ENCODE assay signal across 3 cellular contexts in genomic region chr3:197927578-197927977, GRCh38. TPM values are rescaled to one million over a fixed set of nuclear protein-coding genes. Genes with fewer than 3 reads are reported as not detected.
DNase-seq lines count a peak whose midpoint lies in the region; ATAC-seq, FAIRE-seq and TF ChIP-seq lines count a peak whose summit lies in the region.
"Not testable (repeated sequence)": the region's sequence is repeated elsewhere in the genome, so short reads cannot be mapped to it uniquely, and the experiment has no call there.

No MANE protein-coding gene starts in this region.

- in situ Hi-C loops in K562 (cut with MboI), result not testable (repeated sequence)

- H3K36me3 Mint-ChIP-seq in activated T-helper 17 cell treated with anti-CD3 and anti-CD28 coated beads, Interleukin-2, amount 50 U/mL, for 72 hours (ENCODE audit: low read depth), result peaks cover 67% of the 10 kb centered on the region

- H3K9me3 ChIP-seq in HEK293 (ENCODE audit: control insufficient read depth, insufficient read depth, low read depth, low read length); K562 (replicated peaks; ENCODE audit: control insufficient read depth, insufficient read depth, low read depth, low read length): not testable (repeated sequence)

- H4K20me1 ChIP-seq in K562 (replicated peaks; ENCODE audit: control insufficient read depth, insufficient read depth, low read length), result not testable (repeated sequence)

- not testable (repeated sequence) for H3K4me3 Mint-ChIP-seq in activated T-helper 17 cell treated with anti-CD3 and anti-CD28 coated beads, Interleukin-2, amount 50 U/mL, for 72 hours

- not testable (repeated sequence) for TF ChIP-seq CTCF in HEK293 (tag by site-specific recombination; IDR thresholded peaks at IDR 0.05); K562 (IDR thresholded peaks at IDR 0.05 in 2 of 3, conservative IDR thresholded peaks at IDR 0.05 in 1 of 3; ENCODE audit: insufficient read depth in 2 of 3, low read depth in 1 of 3, low read length in 3 of 3)

- FAIRE-seq in K562 (lab: Jason Lieb, UNC), result not testable (repeated sequence)

- CTCF ChIA-PET in HEK293 (lab: Yijun Ruan, JAX); K562 (lab: Yijun Ruan, JAX; ENCODE audit: low intra/inter-chr PET ratio): not testable (repeated sequence)

- H3K27ac ChIP-seq in HEK293 (ENCODE audit: extremely low read depth, low read depth, low read length); K562 (ENCODE audit: extremely low read depth, low read depth, low read length): not testable (repeated sequence)

- ATAC-seq in activated T-helper 17 cell treated with anti-CD3 and anti-CD28 coated beads, Interleukin-2, amount 50 U/mL, for 72 hours (replicated peaks); K562: not testable (repeated sequence)

- TF ChIP-seq RAD21 in K562 (CRISPR knock-in tag; conservative IDR thresholded peaks at IDR 0.05 in 1 of 2, IDR thresholded peaks at IDR 0.05 in 1 of 2), result not testable (repeated sequence)

- not testable (repeated sequence) for H3K9ac ChIP-seq in K562 (ENCODE audit: insufficient read depth in 1 of 2, low read depth in 2 of 2, low read length in 2 of 2)

- H3K9me3 Mint-ChIP-seq in activated T-helper 17 cell treated with anti-CD3 and anti-CD28 coated beads, Interleukin-2, amount 50 U/mL, for 72 hours, result not testable (repeated sequence)

- not testable (repeated sequence) for TF ChIP-seq EP300 in K562 (IDR thresholded peaks at IDR 0.05; ENCODE audit: low read length)

- not testable (repeated sequence) for H3K4me2 ChIP-seq in K562 (ENCODE audit: insufficient read depth, low read length)

- not testable (repeated sequence) for TF ChIP-seq POLR2A in K562 (conservative IDR thresholded peaks at IDR 0.05)

- not testable (repeated sequence) for H3K27me3 ChIP-seq in K562 (ENCODE audit: control insufficient read depth in 2 of 2, insufficient read depth in 2 of 2, low read length in 2 of 2)

- not testable (repeated sequence) for DNase-seq in K562 (ENCODE audit: extremely low read depth in 1 of 4, low spot score in 3 of 4)

- not testable (repeated sequence) for H2AFZ ChIP-seq in K562 (ENCODE audit: low read depth, low read length)

- not testable (repeated sequence) for H3K4me1 Mint-ChIP-seq in activated T-helper 17 cell treated with anti-CD3 and anti-CD28 coated beads, Interleukin-2, amount 50 U/mL, for 72 hours

- H3K79me2 ChIP-seq in K562 (ENCODE audit: control insufficient read depth, insufficient read depth, low read length), result not testable (repeated sequence)

- WGBS in K562 (ENCODE audit: insufficient coverage, low coverage, missing lambda C conversion rate), result 59% methylated on average over 3 of the region's 3 CpGs

- H3K4me3 ChIP-seq in HEK293 (ENCODE audit: low read depth, low read length); K562: not testable (repeated sequence)

- H3K4me1 ChIP-seq in HEK293 (ENCODE audit: control insufficient read depth, insufficient read depth, low read length); K562 (replicated peaks in 1 of 2; ENCODE audit: control insufficient read depth in 2 of 2, insufficient read depth in 2 of 2, low read length in 2 of 2): not testable (repeated sequence)

- peak overlapping the region; percentile 30 for H3K27ac Mint-ChIP-seq in activated T-helper 17 cell treated with anti-CD3 and anti-CD28 coated beads, Interleukin-2, amount 50 U/mL, for 72 hours

- not testable (repeated sequence) for H3K9me1 ChIP-seq in K562 (ENCODE audit: control insufficient read depth, insufficient read depth, low read length)

- not testable (repeated sequence) for BruUV-seq in K562 (replicated peaks; lab: Mats Ljungman, UMichigan)

- intact Hi-C loops in K562 (cut with micrococcal nuclease), result not testable (repeated sequence)

- peaks cover 0 to 11% of the 10 kb centered on the region in 2 experiments; a peak in 2 of 3 replicates for H3K36me3 ChIP-seq in HEK293 (ENCODE audit: control insufficient read depth in 2 of 2, insufficient read depth in 1 of 2, low read length in 2 of 2)
- H3K36me3 ChIP-seq in K562 (ENCODE audit: control insufficient read depth, insufficient read depth, low read length), result not testable (repeated sequence)

- not testable (repeated sequence) for H3K27me3 Mint-ChIP-seq in activated T-helper 17 cell treated with anti-CD3 and anti-CD28 coated beads, Interleukin-2, amount 50 U/mL, for 72 hours

- POLR2A ChIA-PET in HEK293 (lab: Yijun Ruan, JAX); K562 (lab: Yijun Ruan, JAX): not testable (repeated sequence)

TF ChIP-seq in HEK293, 187 proteins besides CTCF, POLR2A, EP300 and RAD21:
- peak; percentile 97 for TF ChIP-seq ZNF146 (tag by site-specific recombination; IDR thresholded peaks at IDR 0.05)

TF ChIP-seq in K562, 482 proteins besides CTCF, POLR2A, EP300 and RAD21:
- TF ChIP-seq ZNF146 (CRISPR knock-in tag; IDR thresholded peaks at IDR 0.05; ENCODE audit: unreplicated experiment) (peak; percentile 88), BCOR (IDR thresholded peaks at IDR 0.05) (peak; percentile 56), KDM1A (IDR thresholded peaks at IDR 0.05) (0 out of 4 replicates have a peak, but pooled peaks of 1 of the 2 experiments have one; percentile 36)

RNA-seq across cellular contexts. Expression of gene RPL35A, which starts 22.4 kb away (rescaled TPM):
- total RNA-seq in activated T-helper 17 cell treated with anti-CD3 and anti-CD28 coated beads, Interleukin-2, amount 50 U/mL, for 72 hours, result 1,000 to 10,000 TPM; 1,422 to 1,820 TPM
- total RNA-seq in K562 (2011; cell fraction: chromatin; rRNA removed; ENCODE audit: low replicate concordance), result 205 and 265 TPM in 2 replicates
- 160 and 166 TPM in 2 replicates for total RNA-seq in K562 (2011; cell fraction: nucleolus; rRNA removed)
- 355 and 545 TPM in 2 replicates for total RNA-seq in K562 (2011; cell fraction: nucleoplasm; rRNA removed)
- total RNA-seq in K562 (2014; rRNA removed) (998 and 1,475 TPM in 2 replicates), K562 (2014; rRNA removed; fragmentation: Illumina TruSeq; extraction: Trizol) (2,429 and 2,625 TPM in 2 replicates), K562 (2015; rRNA removed; fragmentation: Illumina TruSeq; extraction: Trizol) (1,966 and 2,155 TPM in 2 replicates), K562 (2021) (1,574 and 1,710 TPM in 2 replicates)
- polyA plus RNA-seq in K562 (2011; rRNA removed) (1,725 and 2,163 TPM in 2 replicates), K562 (2014; fragmentation: Illumina TruSeq; extraction: Trizol) (2,519 and 2,591 TPM in 2 replicates), K562 (2014; fragmentation: Nextera tagmentation; extraction: Ambion mirVana) (1,000 to 10,000 TPM; 2,367 to 2,942 TPM), K562 (2014; rRNA removed) (2,582 and 2,839 TPM in 2 replicates)
- polyA plus RNA-seq in K562 (2011; cell fraction: cytosol; rRNA removed), result 410 and 873 TPM in 2 replicates
- 282 and 691 TPM in 2 replicates for polyA plus RNA-seq in K562 (2011; cell fraction: nucleus; rRNA removed)
- 2,790 and 3,257 TPM in 2 replicates for polyA plus RNA-seq in K562 (2012)
- polyA minus RNA-seq in K562 (2011; rRNA and poly(A)+ RNA removed), result 454 and 610 TPM in 2 replicates
- 278 and 319 TPM in 2 replicates for polyA minus RNA-seq in K562 (2011; cell fraction: cytosol; rRNA and poly(A)+ RNA removed)
- polyA minus RNA-seq in K562 (2011; cell fraction: nucleus; rRNA and poly(A)+ RNA removed), result 49.8 and 108 TPM in 2 replicates

RNA-seq across cellular contexts. Expression of gene LMLN, which starts 32.4 kb away (rescaled TPM):
- total RNA-seq in activated T-helper 17 cell treated with anti-CD3 and anti-CD28 coated beads, Interleukin-2, amount 50 U/mL, for 72 hours, result 1 to 10 TPM; 3.8 to 4.6 TPM
- total RNA-seq in K562 (2011; cell fraction: chromatin; rRNA removed; ENCODE audit: low replicate concordance), result 30.3 and 71.8 TPM in 2 replicates
- 21.2 and 21.8 TPM in 2 replicates for total RNA-seq in K562 (2011; cell fraction: nucleolus; rRNA removed)
- total RNA-seq in K562 (2011; cell fraction: nucleoplasm; rRNA removed), result 33.3 and 46.4 TPM in 2 replicates
- 3.8 and 6.0 TPM in 2 replicates for total RNA-seq in K562 (2014; rRNA removed)
- 6.9 and 7.9 TPM in 2 replicates for total RNA-seq in K562 (2014; rRNA removed; fragmentation: Illumina TruSeq; extraction: Trizol)
- 5.1 and 6.0 TPM in 2 replicates for total RNA-seq in K562 (2015; rRNA removed; fragmentation: Illumina TruSeq; extraction: Trizol)
- 11.0 and 11.2 TPM in 2 replicates for total RNA-seq in K562 (2021)
- 15.9 and 16.7 TPM in 2 replicates for polyA plus RNA-seq in K562 (2011; rRNA removed)
- polyA plus RNA-seq in K562 (2011; cell fraction: cytosol; rRNA removed), result 8.1 and 12.8 TPM in 2 replicates
- polyA plus RNA-seq in K562 (2011; cell fraction: nucleus; rRNA removed), result 21.0 and 24.6 TPM in 2 replicates
- polyA plus RNA-seq in K562 (2012), result 5.7 and 6.6 TPM in 2 replicates
- polyA plus RNA-seq in K562 (2014; fragmentation: Illumina TruSeq; extraction: Trizol), result 8.1 and 8.5 TPM in 2 replicates
- polyA plus RNA-seq in K562 (2014; fragmentation: Nextera tagmentation; extraction: Ambion mirVana), result 1 to 10 TPM; 2.2 to 2.7 TPM
- 8.5 and 12.5 TPM in 2 replicates for polyA plus RNA-seq in K562 (2014; rRNA removed)
- 19.7 and 22.4 TPM in 2 replicates for polyA minus RNA-seq in K562 (2011; rRNA and poly(A)+ RNA removed)
- 6.8 and 12.5 TPM in 2 replicates for polyA minus RNA-seq in K562 (2011; cell fraction: cytosol; rRNA and poly(A)+ RNA removed)
- 12.4 and 18.9 TPM in 2 replicates for polyA minus RNA-seq in K562 (2011; cell fraction: nucleus; rRNA and poly(A)+ RNA removed)
